ENCODE assay signal across 14 cellular contexts in the genomic region with DNA sequence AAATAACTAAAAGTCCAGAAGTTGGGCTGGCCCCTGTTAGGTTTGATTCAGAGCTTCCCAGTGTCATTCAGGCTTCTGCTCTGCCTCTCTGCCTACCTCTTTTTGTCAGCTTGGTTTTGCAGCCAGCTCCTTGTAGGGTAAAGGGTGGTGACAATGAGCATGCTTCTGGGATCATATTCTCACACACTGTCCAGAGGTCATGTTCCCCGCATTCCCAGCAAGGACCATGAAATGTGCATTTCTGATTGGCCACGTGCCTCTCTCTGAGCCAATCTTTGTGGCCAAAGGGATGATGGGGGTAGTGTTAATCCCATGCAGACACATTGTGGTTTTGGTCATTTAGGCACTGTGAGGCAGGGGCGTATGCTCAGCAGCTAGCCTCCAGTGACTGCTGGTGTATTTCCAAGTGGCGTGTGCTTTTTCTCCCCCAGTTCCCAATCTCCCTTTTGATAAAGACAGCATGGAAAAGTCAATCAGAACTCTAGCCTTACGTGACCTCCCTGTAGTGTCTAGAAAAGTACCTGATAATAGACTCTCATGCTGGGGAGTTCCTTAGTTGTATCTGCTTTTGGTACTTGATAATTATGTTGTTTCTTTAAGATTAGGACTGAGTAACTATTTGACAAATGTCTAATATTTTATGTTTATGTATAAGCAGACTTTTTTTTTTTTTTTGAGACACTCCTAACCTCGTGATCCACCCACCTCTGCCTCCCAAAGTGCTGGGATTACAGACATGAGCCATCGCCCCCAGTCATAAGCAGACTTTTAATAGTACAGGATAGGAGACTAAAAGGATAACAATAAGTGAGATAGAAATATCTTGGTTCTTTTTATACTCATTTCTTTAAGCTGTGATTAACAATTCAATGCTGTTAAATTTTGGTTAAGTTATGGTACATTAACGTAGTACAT. TPM values are rescaled to one million over a fixed set of nuclear protein-coding genes. Genes with fewer than 3 reads are reported as not detected.
DNase-seq lines count a peak whose midpoint lies in the region; ATAC-seq, FAIRE-seq and TF ChIP-seq lines count a peak whose summit lies in the region.
"Had no signal": no experiment of that assay in that cellular context is flagged by ENCODE, and none has a peak within 500 bp of the region (broad histone marks: within the 10 kb centered on the region; RNA-seq: fewer than 3 reads in every experiment).

No MANE protein-coding gene starts in this region.

- H3K9me3 ChIP-seq in T-helper 17 cell (ENCODE audit: control insufficient read depth, low read length, poor library complexity, severe bottlenecking) (no peaks in the 10 kb centered on the region), pancreas (no peaks in the 10 kb centered on the region)
- H3K9me3 ChIP-seq: ovary had no signal

- no peak for FAIRE-seq in pancreas (lab: Jason Lieb, UNC)

- WGBS in pancreas, 2 donors: 23 to 30% methylated on average over 8 of the region's 8 CpGs

- no peaks in the 10 kb centered on the region for H3K27me3 Mint-ChIP-seq in T-helper 17 cell
- H3K27me3 Mint-ChIP-seq: activated naive CD8-positive, alpha-beta T cell treated with anti-CD3 and anti-CD28 coated beads, Interleukin-2, amount 10 ng/mL, durations not matched to agents 7 days and 5 days had no signal

- H3K4me1 ChIP-seq in pancreas: peaks cover 8 to 10% (median 9%) of the 10 kb centered on the region in 3 donors

- no peak for TF ChIP-seq CTCF in pancreas (IDR thresholded peaks at IDR 0.05)

- no peak overlapping the region for H3K4me3 ChIP-seq in pancreas
- H3K4me3 ChIP-seq: ovary had no signal

- peaks cover 8% of the 10 kb centered on the region for H3K4me1 Mint-ChIP-seq in T-helper 17 cell

- no peaks in the 10 kb centered on the region for H3K27me3 ChIP-seq in pancreas
- H3K27me3 ChIP-seq: ovary had no signal

- peak overlapping the region; percentile 81 for H3K27ac Mint-ChIP-seq in T-helper 17 cell
- H3K27ac Mint-ChIP-seq: activated naive CD8-positive, alpha-beta T cell treated with anti-CD3 and anti-CD28 coated beads, Interleukin-2, amount 10 ng/mL, durations not matched to agents 7 days and 5 days had no signal

- no peak for ATAC-seq in T-helper 17 cell
- ATAC-seq in pancreas: peak; percentile 68 to 74 (median 71)
- ATAC-seq in HG02610 (IDR thresholded peaks at IDR 0.05; ENCODE audit: unreplicated experiment): no peak
- ATAC-seq in GM18870 (IDR thresholded peaks at IDR 0.05; ENCODE audit: unreplicated experiment): no peak
- ATAC-seq in HG02938 (IDR thresholded peaks at IDR 0.05; ENCODE audit: unreplicated experiment): no peak
- ATAC-seq: activated CD4-positive, CD25-positive, alpha-beta regulatory T cell treated with anti-CD3 and anti-CD28 coated beads, Interleukin-2, amount 50 U/mL, for 24 hours had no signal

- intact Hi-C loops in head of caudate nucleus (cut with DNase I) (no loop called here), pancreas (cut with DNase I) (no loop called here)

- DNase-seq in EH (ENCODE audit: low read depth): peak; percentile 88
- no peak for DNase-seq in T-helper 17 cell
- peak in 32 of 42 donors; percentile 7 to 73 (median 40) for DNase-seq in head of caudate nucleus
- DNase-seq in pancreas: no peak
- DNase-seq in NCI-H1694 (lab: John Stamatoyannopoulos, UW): no peak
- DNase-seq: activated naive CD8-positive, alpha-beta T cell treated with anti-CD3 and anti-CD28 coated beads, Interleukin-2, amount 10 ng/mL, durations not matched to agents 7 days and 5 days; glutamatergic neuron; Karpas-422; ovary; stimulated activated CD8-positive, alpha-beta memory T cell treated with anti-CD3 and anti-CD28 coated beads, Interleukin-4, amount 100 ng/mL, for 48 hours had no signal

- peaks cover 3% of the 10 kb centered on the region for H3K36me3 Mint-ChIP-seq in T-helper 17 cell (ENCODE audit: low read depth)

- H3K36me3 ChIP-seq in pancreas: no peaks in the 10 kb centered on the region
- H3K36me3 ChIP-seq: ovary had no signal

- H3K27ac ChIP-seq in pancreas: no peak overlapping the region
- H3K27ac ChIP-seq: ovary had no signal

- H3K4me3 Mint-ChIP-seq in T-helper 17 cell: no peak overlapping the region
- H3K4me3 Mint-ChIP-seq: activated naive CD8-positive, alpha-beta T cell treated with anti-CD3 and anti-CD28 coated beads, Interleukin-2, amount 10 ng/mL, durations not matched to agents 7 days and 5 days had no signal

RNA-seq across cellular contexts. Expression of a gene that starts 57.8 kb away (rescaled TPM):
- total RNA-seq in T-helper 17 cell (10 to 100 TPM; 16.1 to 16.7 TPM), pancreas (10 to 100 TPM in 2 of 6 donors, 1 to 10 TPM in 4; 7.0 to 12.4 (median 8.9) TPM)
- 1 to 10 TPM; 4.0 to 8.9 TPM for polyA plus RNA-seq in pancreas

Comparison
In these comparisons a context has a peak if more than half of its experiments do, and no peak if none do; other contexts are left out.
1. DNase-seq: peak in EH (single experiment) and head of caudate nucleus (32 of 42); none in T-helper 17 cell (0 of 3), pancreas (0 of 6) and NCI-H1694 (single experiment).
2. ATAC-seq: peak in pancreas (4 of 4); none in T-helper 17 cell (single experiment), HG02610 (single experiment), GM18870 (single experiment) and HG02938 (single experiment).